9 cellular contexts compared by ENCODE assay signal in the genomic region with DNA sequence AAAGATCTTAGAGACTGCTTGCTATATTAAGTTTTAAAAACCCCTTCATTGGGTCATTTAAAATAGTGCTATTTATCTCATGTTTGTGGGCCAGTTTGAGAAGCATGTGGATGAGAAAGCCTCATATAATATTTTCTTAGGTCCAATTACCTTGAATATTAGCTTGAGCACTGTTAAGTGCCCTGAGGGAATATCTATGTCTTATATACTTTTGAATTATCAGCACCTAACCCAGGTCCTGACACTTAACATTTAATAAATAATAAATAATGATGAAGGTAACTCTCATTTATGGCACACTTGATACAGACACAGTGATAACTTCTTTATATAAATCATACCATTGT. TPM values are rescaled to one million over a fixed set of nuclear protein-coding genes. Genes with fewer than 3 reads are reported as not detected.
A peak's percentile ranks its signal among the peaks of the same experiment; 100 is the strongest.
DNase-seq lines count a peak whose midpoint lies in the region; ATAC-seq and TF ChIP-seq lines count a peak whose summit lies in the region.
"Had no signal": no experiment of that assay in that cellular context is flagged by ENCODE, and none has a peak within 500 bp of the region (broad histone marks: within the 10 kb centered on the region; RNA-seq: fewer than 3 reads in every experiment).

No MANE protein-coding gene starts in this region.

- no peak overlapping the region for H3K27ac ChIP-seq in AG04450 (ENCODE audit: low read depth, low read length)

- H3K9me3 Mint-ChIP-seq in activated T-helper 17 cell treated with anti-CD3 and anti-CD28 coated beads, Interleukin-2, amount 50 U/mL, for 72 hours, result peaks cover 4% of the 10 kb centered on the region

- peaks cover 19% of the 10 kb centered on the region for H3K4me1 ChIP-seq in mucosa of stomach (ENCODE audit: control insufficient read depth, insufficient read depth, low read length)

- POLR2A ChIA-PET in AG04450 (lab: Yijun Ruan, JAX), result no interaction called here

- peak overlapping the region; percentile 98 for H3K27ac Mint-ChIP-seq in activated T-helper 17 cell treated with anti-CD3 and anti-CD28 coated beads, Interleukin-2, amount 50 U/mL, for 72 hours

- no peaks in the 10 kb centered on the region for H3K27me3 Mint-ChIP-seq in activated T-helper 17 cell treated with anti-CD3 and anti-CD28 coated beads, Interleukin-2, amount 50 U/mL, for 72 hours

- no peak for DNase-seq in AG04450 (ENCODE audit: low read depth, low spot score)
- no peak for DNase-seq in NCI-H2107 (lab: John Stamatoyannopoulos, UW)
- DNase-seq in anterior cingulate cortex (lab: John Stamatoyannopoulos, UW), result no peak

- H3K4me3 ChIP-seq in AG04450 (ENCODE audit: low read depth, low read length) (peak overlapping the region; percentile 60; the same call in 1 of the 2 replicates), mucosa of stomach (ENCODE audit: low read length) (peak overlapping the region; percentile 56)

- peak; percentile 9 for ATAC-seq in GM19463 (IDR thresholded peaks at IDR 0.05; ENCODE audit: unreplicated experiment)
- no peak for ATAC-seq in activated T-helper 17 cell treated with anti-CD3 and anti-CD28 coated beads, Interleukin-2, amount 50 U/mL, for 72 hours (replicated peaks)
- ATAC-seq in HG03439 (IDR thresholded peaks at IDR 0.05; ENCODE audit: unreplicated experiment), result no peak
- no peak for ATAC-seq in GM21786 (IDR thresholded peaks at IDR 0.05; ENCODE audit: unreplicated experiment)

- H3K4me3 Mint-ChIP-seq in activated T-helper 17 cell treated with anti-CD3 and anti-CD28 coated beads, Interleukin-2, amount 50 U/mL, for 72 hours, result peak overlapping the region; percentile 91

- peak overlapping the region; percentile 84 for H3K9ac ChIP-seq in mucosa of stomach (ENCODE audit: low read length)

- peaks cover 31% of the 10 kb centered on the region for H3K4me1 Mint-ChIP-seq in activated T-helper 17 cell treated with anti-CD3 and anti-CD28 coated beads, Interleukin-2, amount 50 U/mL, for 72 hours

- H3K9me3 ChIP-seq in AG04450 (ENCODE audit: control insufficient read depth, insufficient read depth, low read length), result peaks cover 4% of the 10 kb centered on the region; the same call in 1 of the 2 replicates
- no peaks in the 10 kb centered on the region for H3K9me3 ChIP-seq in mucosa of stomach (ENCODE audit: control insufficient read depth, low read length)

- H3K27me3 ChIP-seq in AG04450 (ENCODE audit: control insufficient read depth, insufficient read depth, low read length) (no peaks in the 10 kb centered on the region), mucosa of stomach (ENCODE audit: control insufficient read depth, insufficient read depth, low read length) (no peaks in the 10 kb centered on the region)

- H3K36me3 ChIP-seq in mucosa of stomach (ENCODE audit: control insufficient read depth, insufficient read depth, low read length), result no peaks in the 10 kb centered on the region

- TF ChIP-seq CTCF in AG04450 (IDR thresholded peaks at IDR 0.05; ENCODE audit: low read depth, low read length), result no peak

- H3K36me3 Mint-ChIP-seq in activated T-helper 17 cell treated with anti-CD3 and anti-CD28 coated beads, Interleukin-2, amount 50 U/mL, for 72 hours (ENCODE audit: low read depth), result peaks cover 17% of the 10 kb centered on the region

- CTCF ChIA-PET in AG04450 (lab: Charles Lee), result interaction anchor here (0.7 to 2.4 kb wide), 4 partner anchors 9 to 1859 kb away, joined by 3 to 8 read pairs (median 5); no protein-coding TSS in a partner anchor

RNA-seq across cellular contexts. Expression of gene GBP2, which starts 0.3 kb away (rescaled TPM):
- polyA plus RNA-seq in AG04450 (2011; rRNA removed), result 56.8 and 67.9 TPM in 2 replicates
- polyA minus RNA-seq in AG04450 (2011; rRNA and poly(A)+ RNA removed), result 38.0 and 41.4 TPM in 2 replicates
- 100 to 1,000 TPM; 205 to 313 TPM for total RNA-seq in activated T-helper 17 cell treated with anti-CD3 and anti-CD28 coated beads, Interleukin-2, amount 50 U/mL, for 72 hours
- total RNA-seq: G401 had no signal

RNA-seq across cellular contexts. Expression of gene GBP7, which starts 49.6 kb away (rescaled TPM):
- polyA plus RNA-seq in AG04450 (2011; rRNA removed), result not detected in 2 replicates
- polyA minus RNA-seq in AG04450 (2011; rRNA and poly(A)+ RNA removed), result not detected in 2 replicates
- total RNA-seq in activated T-helper 17 cell treated with anti-CD3 and anti-CD28 coated beads, Interleukin-2, amount 50 U/mL, for 72 hours, result not detected
- total RNA-seq: G401 had no signal
